Comparison of ENCODE assay signal across 9 cellular contexts in genomic region chr2:69601179-69601612, GRCh38. TPM values are rescaled to one million over a fixed set of nuclear protein-coding genes. Genes with fewer than 3 reads are reported as not detected.
DNase-seq lines count a peak whose midpoint lies in the region; ATAC-seq and TF ChIP-seq lines count a peak whose summit lies in the region.
"Had no signal": no experiment of that assay in that cellular context is flagged by ENCODE, and none has a peak within 500 bp of the region (broad histone marks: within the 10 kb centered on the region; RNA-seq: fewer than 3 reads in every experiment).

No MANE protein-coding gene starts in this region.

- no peaks in the 10 kb centered on the region for H3K9me3 Mint-ChIP-seq in activated naive CD8-positive, alpha-beta T cell treated with anti-CD3 and anti-CD28 coated beads, Interleukin-2, amount 50 U/mL, for 24 hours
- H3K9me3 Mint-ChIP-seq in immature natural killer cell, result no peaks in the 10 kb centered on the region

- intact Hi-C loops in right cardiac atrium (cut with DNase I), result no loop called here

- H3K27ac Mint-ChIP-seq in activated naive CD8-positive, alpha-beta T cell treated with anti-CD3 and anti-CD28 coated beads, Interleukin-2, amount 50 U/mL, for 24 hours, result peak overlapping the region; percentile 16
- H3K27ac Mint-ChIP-seq in immature natural killer cell, result peak overlapping the region in 3 of 6 donors; percentile 5 to 68 (median 41)

- no peaks in the 10 kb centered on the region for H3K9me3 ChIP-seq in right cardiac atrium (ENCODE audit: control insufficient read depth, low read length)

- in situ Hi-C loops in G401 (cut with HindIII; ENCODE audit: low sequenced_read_pairs), result no loop called here

- H3K27me3 Mint-ChIP-seq in activated naive CD8-positive, alpha-beta T cell treated with anti-CD3 and anti-CD28 coated beads, Interleukin-2, amount 50 U/mL, for 24 hours, result no peaks in the 10 kb centered on the region
- H3K27me3 Mint-ChIP-seq in immature natural killer cell (ENCODE audit: low read depth in 3 of 3), result peaks cover 0 to 2% (median 0%) of the 10 kb centered on the region in 3 donors

- CTCF ChIA-PET in AG04449 (lab: Yijun Ruan, JAX), result interaction anchor here (1.6 kb wide), 1 partner anchor 164 kb away, joined by 4 read pairs; the partner anchor contains the start of gene NFU1

- H3K4me3 ChIP-seq in AG04449 (ENCODE audit: low read depth, low read length) (no peak overlapping the region), right cardiac atrium (ENCODE audit: low read length) (no peak overlapping the region)
- H3K4me3 ChIP-seq: neural progenitor cell had no signal

- no peak overlapping the region for H3K4me3 Mint-ChIP-seq in activated naive CD8-positive, alpha-beta T cell treated with anti-CD3 and anti-CD28 coated beads, Interleukin-2, amount 50 U/mL, for 24 hours
- H3K4me3 Mint-ChIP-seq in immature natural killer cell, result no peak overlapping the region
- H3K4me3 Mint-ChIP-seq: neural progenitor cell had no signal

- TF ChIP-seq CTCF in AG04449 (IDR thresholded peaks at IDR 0.05; ENCODE audit: insufficient read depth, low read length, missing control alignments), result no peak

- H3K4me1 Mint-ChIP-seq in activated naive CD8-positive, alpha-beta T cell treated with anti-CD3 and anti-CD28 coated beads, Interleukin-2, amount 50 U/mL, for 24 hours, result peaks cover 91% of the 10 kb centered on the region
- peaks cover 84 to 96% of the 10 kb centered on the region in 2 donors for H3K4me1 Mint-ChIP-seq in immature natural killer cell
- H3K4me1 Mint-ChIP-seq: neural progenitor cell had no signal

- H3K27me3 ChIP-seq in right cardiac atrium (ENCODE audit: control insufficient read depth, insufficient read depth), result no peaks in the 10 kb centered on the region
- H3K27me3 ChIP-seq: neural progenitor cell had no signal

- peaks cover 5% of the 10 kb centered on the region for H3K4me1 ChIP-seq in right cardiac atrium (ENCODE audit: control insufficient read depth, insufficient read depth, low read length)
- H3K4me1 ChIP-seq: neural progenitor cell had no signal

- H3K27ac ChIP-seq in right cardiac atrium (ENCODE audit: low read length), result no peak overlapping the region
- H3K27ac ChIP-seq: neural progenitor cell had no signal

- DNase-seq in AG04449 (ENCODE audit: low read depth, low spot score) (peak; percentile 69), HS-5 (ENCODE audit: low read depth) (peak; percentile 72), right cardiac atrium (no peak), G401 (ENCODE audit: low spot score) (no peak), immature natural killer cell (no peak), NCI-H187 (lab: John Stamatoyannopoulos, UW) (no peak)
- no peak for DNase-seq in activated naive CD8-positive, alpha-beta T cell treated with anti-CD3 and anti-CD28 coated beads, Interleukin-2, amount 50 U/mL, for 24 hours
- no peak for DNase-seq in activated effector memory CD4-positive, alpha-beta T cell treated with Interleukin-2 at 50 U/mL for 16 hours

- H3K36me3 Mint-ChIP-seq in activated naive CD8-positive, alpha-beta T cell treated with anti-CD3 and anti-CD28 coated beads, Interleukin-2, amount 50 U/mL, for 24 hours (ENCODE audit: low read depth), result peaks cover 32% of the 10 kb centered on the region
- H3K36me3 Mint-ChIP-seq in immature natural killer cell, result peaks cover 4 to 7% (median 6%) of the 10 kb centered on the region in 3 donors

- ATAC-seq in activated naive CD8-positive, alpha-beta T cell treated with anti-CD3 and anti-CD28 coated beads, Interleukin-2, amount 50 U/mL, for 24 hours, result peak; percentile 95
- ATAC-seq in right cardiac atrium, result peak; percentile 60 to 88

- POLR2A ChIA-PET in AG04449 (lab: Yijun Ruan, JAX), result interaction anchor here (0.5 to 1.0 kb wide), 4 partner anchors 15 to 141 kb away, joined by 3 to 4 read pairs (median 3); partner anchors contain the start of gene ANXA4

- WGBS in right cardiac atrium, result 41% methylated on average over 2 of the region's 2 CpGs

RNA-seq across cellular contexts. Expression of gene AAK1, which starts 42.3 kb away (rescaled TPM):
- 10 to 100 TPM; 45.6 to 57.5 (median 53.4) TPM for total RNA-seq in right cardiac atrium
- 13.8 TPM for polyA plus RNA-seq in right cardiac atrium
- total RNA-seq in G401 (2014; rRNA removed; shearing (Covaris generic)), result 5.6 and 19.6 TPM in 2 replicates
- polyA plus RNA-seq in immature natural killer cell, result 100 to 1,000 TPM in 1 of 3 donors, 10 to 100 TPM in 2; 23.1 to 121 (median 38.2) TPM

Comparison
In these comparisons a context has a peak if more than half of its experiments do, and no peak if none do; other contexts are left out.
1. DNase-seq: peak in AG04449 (single experiment) and HS-5 (single experiment); none in activated naive CD8-positive, alpha-beta T cell treated with anti-CD3 and anti-CD28 coated beads, Interleukin-2, amount 50 U/mL, for 24 hours (single experiment), right cardiac atrium (0 of 3), G401 (single experiment), activated effector memory CD4-positive, alpha-beta T cell treated with Interleukin-2 at 50 U/mL for 16 hours (single experiment), immature natural killer cell (0 of 3) and NCI-H187 (0 of 2).